In genomic region chr4:156999175-156999517, GRCh38 we compare ENCODE assay signal across 7 cellular contexts. TPM values are rescaled to one million over a fixed set of nuclear protein-coding genes. Genes with fewer than 3 reads are reported as not detected.
A peak's percentile ranks its signal among the peaks of the same experiment; 100 is the strongest.
DNase-seq lines count a peak whose midpoint lies in the region; ATAC-seq and TF ChIP-seq lines count a peak whose summit lies in the region.

No MANE protein-coding gene starts in this region.

- no peak overlapping the region for H3K4me3 ChIP-seq in heart right ventricle
- no peak overlapping the region for H3K4me3 ChIP-seq in subcutaneous abdominal adipose tissue (ENCODE audit: low read depth in 1 of 5, low read length in 5 of 5)

- no peak overlapping the region for H3K9ac ChIP-seq in subcutaneous abdominal adipose tissue (ENCODE audit: low read length in 5 of 5)

- intact Hi-C loops in heart right ventricle (cut with DNase I) = no loop called here

- peak; percentile 85 for ATAC-seq in SK-N-SH treated with all-trans-retinoic acid at 6 μM for 48 hours
- ATAC-seq in heart right ventricle = peak in 7 of 8 donors; percentile 55 to 89 (median 69)
- no peak for ATAC-seq in GM21423 (IDR thresholded peaks at IDR 0.05; ENCODE audit: unreplicated experiment)

- H3K27me3 ChIP-seq in heart right ventricle (no peaks in the 10 kb centered on the region), subcutaneous abdominal adipose tissue (ENCODE audit: control insufficient read depth in 5 of 5, insufficient read depth in 4 of 5, low read length in 5 of 5) (no peaks in the 10 kb centered on the region)

- TF ChIP-seq CTCF in heart right ventricle (IDR thresholded peaks at IDR 0.05) = no peak

- H3K36me3 ChIP-seq in heart right ventricle = no peaks in the 10 kb centered on the region
- H3K36me3 ChIP-seq in subcutaneous abdominal adipose tissue (ENCODE audit: control insufficient read depth in 5 of 5, insufficient read depth in 5 of 5, low read length in 5 of 5) = no peaks in the 10 kb centered on the region

- no peak overlapping the region for H3K27ac ChIP-seq in heart right ventricle
- H3K27ac ChIP-seq in subcutaneous abdominal adipose tissue (ENCODE audit: low read depth, low read length) = peak overlapping the region; percentile 86

- DNase-seq in HT-29 (ENCODE audit: low spot score) (peak; percentile 93), heart right ventricle (peak in 1 of 2 donors; percentile 58), DMS114 treated with DMSO at 0.1 percent for 48 hours (lab: John Stamatoyannopoulos, UW; ENCODE audit: unreplicated experiment) (no peak), NCI-H1930 (lab: John Stamatoyannopoulos, UW) (no peak)

- WGBS in heart right ventricle, 2 donors = 14 to 18% methylated on average over 2 of the region's 2 CpGs

- peaks cover 0 to 22% (median 4%) of the 10 kb centered on the region in 11 donors for H3K9me3 ChIP-seq in heart right ventricle
- peaks cover 0 to 15% (median 10%) of the 10 kb centered on the region in 5 donors for H3K9me3 ChIP-seq in subcutaneous abdominal adipose tissue (ENCODE audit: control insufficient read depth in 5 of 5, low read length in 5 of 5)

- peaks cover 0 to 16% (median 10%) of the 10 kb centered on the region in 9 donors for H3K4me1 ChIP-seq in heart right ventricle
- peaks cover 5 to 26% (median 18%) of the 10 kb centered on the region in 5 donors for H3K4me1 ChIP-seq in subcutaneous abdominal adipose tissue (ENCODE audit: control insufficient read depth in 5 of 5, insufficient read depth in 5 of 5, low read length in 5 of 5)

TF ChIP-seq in SK-N-SH treated with all-trans-retinoic acid at 6 μM for 48 hours, 23 proteins besides CTCF, POLR2A, EP300 and RAD21:
- TF ChIP-seq ZC3H10 (CRISPR knock-in tag; IDR thresholded peaks at IDR 0.05) = no peak
- no peak for TF ChIP-seq GLIS3 (CRISPR knock-in tag; IDR thresholded peaks at IDR 0.05)
- TF ChIP-seq TOX (CRISPR knock-in tag; IDR thresholded peaks at IDR 0.05; ENCODE audit: borderline replicate concordance) = no peak
- no peak for TF ChIP-seq PPARA (CRISPR knock-in tag; IDR thresholded peaks at IDR 0.05; ENCODE audit: borderline replicate concordance)
- TF ChIP-seq RARB (CRISPR knock-in tag; IDR thresholded peaks at IDR 0.05) = no peak
- TF ChIP-seq CSRNP3 (CRISPR knock-in tag; IDR thresholded peaks at IDR 0.05) = no peak
- TF ChIP-seq ISL1 (CRISPR knock-in tag; IDR thresholded peaks at IDR 0.05) = peak; percentile 53; the same call in 1 of the 2 replicates
- peak; percentile 85 for TF ChIP-seq ZFP3 (CRISPR knock-in tag; IDR thresholded peaks at IDR 0.05)
- TF ChIP-seq CSDC2 (CRISPR knock-in tag; IDR thresholded peaks at IDR 0.05) = no peak

RNA-seq across cellular contexts. Expression of gene PDGFC, which starts 27.5 kb away (rescaled TPM):
- 15.4 and 17.0 TPM in 2 replicates for total RNA-seq in HT-29 (2014; rRNA removed; shearing (Covaris generic))
- total RNA-seq in heart right ventricle = 10 to 100 TPM; 10.1 to 18.2 (median 15.2) TPM
- 1 to 10 TPM; 2.1 to 2.6 TPM for polyA plus RNA-seq in heart right ventricle
